ENCODE assay signal across 12 cellular contexts in genomic region chr4:3402409-3403103, GRCh38. TPM values are rescaled to one million over a fixed set of nuclear protein-coding genes. Genes with fewer than 3 reads are reported as not detected.
A peak's percentile ranks its signal among the peaks of the same experiment; 100 is the strongest.
DNase-seq lines count a peak whose midpoint lies in the region; ATAC-seq and TF ChIP-seq lines count a peak whose summit lies in the region.
"Had no signal": no experiment of that assay in that cellular context is flagged by ENCODE, and none has a peak within 500 bp of the region (broad histone marks: within the 10 kb centered on the region; RNA-seq: fewer than 3 reads in every experiment).

No MANE protein-coding gene starts in this region.

- H3K79me2 ChIP-seq in osteoblast (ENCODE audit: insufficient read depth, low read length) = no peaks in the 10 kb centered on the region

- no peak for ATAC-seq in HG03159 (IDR thresholded peaks at IDR 0.05; ENCODE audit: unreplicated experiment)
- no peak for ATAC-seq in GM21529 (IDR thresholded peaks at IDR 0.05; ENCODE audit: unreplicated experiment)

- peak overlapping the region; percentile 60 for H3K4me2 ChIP-seq in osteoblast (ENCODE audit: insufficient read depth, low read length)

- no peak overlapping the region for H3K27ac Mint-ChIP-seq in Calu3 (ENCODE audit: unreplicated experiment)

- peak overlapping the region; percentile 96 for H3K27ac ChIP-seq in osteoblast (ENCODE audit: low read depth, low read length)
- H3K27ac ChIP-seq: SJCRH30 had no signal

- no peaks in the 10 kb centered on the region for H3K36me3 Mint-ChIP-seq in Calu3 (ENCODE audit: insufficient read depth, unreplicated experiment)

- DNase-seq in AG10803 (ENCODE audit: low read depth) = peak; percentile 90
- peak; percentile 58 for DNase-seq in MG63
- peak; percentile 75 for DNase-seq in fibroblast of peridontal ligament (ENCODE audit: extremely low read depth)
- DNase-seq in osteoblast (ENCODE audit: insufficient read length, low spot score, missing footprints) = peak; percentile 94
- no peak for DNase-seq in Calu3
- DNase-seq in SIG-M5 (lab: John Stamatoyannopoulos, UW) = no peak
- DNase-seq: activated naive CD4-positive, alpha-beta T cell treated with Interleukin-2 at 50 U/mL for 16 hours; NCI-H1105; NCI-H524 treated with DMSO at 0.1 percent for 48 hours; SJCRH30 had no signal

- H3K4me3 ChIP-seq in AG10803 (ENCODE audit: low read length) (no peak overlapping the region), MG63 (no peak overlapping the region), osteoblast (ENCODE audit: insufficient read depth, low read length) (peak overlapping the region; percentile 21)
- H3K4me3 ChIP-seq: SJCRH30 had no signal

- no peak overlapping the region for H3K4me3 Mint-ChIP-seq in Calu3 (ENCODE audit: low read depth, unreplicated experiment)

- H3K9me3 ChIP-seq in MG63 (no peaks in the 10 kb centered on the region), osteoblast (ENCODE audit: low read depth, low read length) (peaks cover 7% of the 10 kb centered on the region)
- H3K9me3 ChIP-seq: SJCRH30 had no signal

- peak overlapping the region; percentile 36 for H2AFZ ChIP-seq in osteoblast (ENCODE audit: low read length)

- peaks cover 3% of the 10 kb centered on the region for H3K9me3 Mint-ChIP-seq in Calu3 (ENCODE audit: low read depth, unreplicated experiment)

- no TSS peak for BruUV-seq in Calu3 (replicated peaks; lab: Mats Ljungman, UMichigan)

- CTCF ChIA-PET in Calu3 (lab: Charles Lee) = no interaction called here

- TF ChIP-seq CTCF in AG10803 (conservative IDR thresholded peaks at IDR 0.05; ENCODE audit: low read length) = no peak
- TF ChIP-seq CTCF in osteoblast (IDR thresholded peaks at IDR 0.05; ENCODE audit: extremely low read depth, low read depth, low read length) = no peak
- TF ChIP-seq CTCF in Calu3 (IDR thresholded peaks at IDR 0.05; ENCODE audit: unreplicated experiment) = no peak

- peaks cover 4% of the 10 kb centered on the region for H4K20me1 ChIP-seq in osteoblast (ENCODE audit: insufficient read depth, low read length)

- H3K27me3 Mint-ChIP-seq in Calu3 (ENCODE audit: unreplicated experiment) = no peaks in the 10 kb centered on the region

- no peaks in the 10 kb centered on the region for H3K4me1 Mint-ChIP-seq in Calu3 (ENCODE audit: low read depth, unreplicated experiment)

- intact Hi-C loops in Calu3 (cut with micrococcal nuclease; ENCODE audit: unreplicated experiment) = no loop called here

- peaks cover 20% of the 10 kb centered on the region for H3K4me1 ChIP-seq in osteoblast (ENCODE audit: insufficient read depth, low read length)
- H3K4me1 ChIP-seq: SJCRH30 had no signal

- H3K27me3 ChIP-seq in MG63 = no peaks in the 10 kb centered on the region
- H3K27me3 ChIP-seq in osteoblast (ENCODE audit: insufficient read depth, low read length) = no peaks in the 10 kb centered on the region
- H3K27me3 ChIP-seq: SJCRH30 had no signal

- H3K36me3 ChIP-seq in MG63 (no peaks in the 10 kb centered on the region; the same call in 1 of the 2 replicates), osteoblast (ENCODE audit: insufficient read depth, low read length) (no peaks in the 10 kb centered on the region)
- H3K36me3 ChIP-seq: SJCRH30 had no signal

RNA-seq across cellular contexts. Expression of gene HGFAC, which starts 39.2 kb away (rescaled TPM):
- 0.53 TPM in 1 of 2 replicates, not detected in the other for total RNA-seq in MG63 (2014; rRNA removed; shearing (Covaris generic); ENCODE audit: low replicate concordance)
- total RNA-seq in osteoblast = not detected in 2 replicates
- not detected in 2 replicates for total RNA-seq in Calu3 (2022)

Comparison
In these comparisons a context has a peak if more than half of its experiments do, and no peak if none do; other contexts are left out.
1. DNase-seq: peak in AG10803 (single experiment), MG63 (single experiment), fibroblast of peridontal ligament (single experiment) and osteoblast (single experiment); none in Calu3 (single experiment) and SIG-M5 (single experiment).